Comparison of ENCODE assay signal across 8 cellular contexts in the genomic region with DNA sequence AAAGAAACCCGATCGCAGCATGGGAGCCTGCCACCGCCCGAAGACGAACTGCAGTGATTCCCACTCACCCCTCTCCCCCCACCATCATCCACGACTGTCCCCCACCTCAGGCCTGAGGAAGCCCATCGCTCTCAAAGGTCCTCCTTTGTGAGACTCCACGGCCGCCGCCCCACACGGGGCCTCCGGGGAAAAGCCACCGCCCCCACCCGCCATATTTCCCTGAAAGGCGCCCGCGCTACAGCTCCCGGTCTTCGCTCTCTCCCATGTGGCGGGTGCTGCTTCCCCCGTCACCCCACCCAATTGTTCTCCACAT. TPM values are rescaled to one million over a fixed set of nuclear protein-coding genes. Genes with fewer than 3 reads are reported as not detected.
DNase-seq lines count a peak whose midpoint lies in the region; ATAC-seq and TF ChIP-seq lines count a peak whose summit lies in the region.

No MANE protein-coding gene starts in this region.

- H3K27ac ChIP-seq in VCaP, result peak overlapping the region; percentile 97
- peak overlapping the region; percentile 99 for H3K27ac ChIP-seq in fibroblast of lung (ENCODE audit: insufficient read depth, low read length)

- no peaks in the 10 kb centered on the region for H3K36me3 ChIP-seq in fibroblast of lung (ENCODE audit: control insufficient read depth, insufficient read depth, low read length)

- no peak for TF ChIP-seq CTCF in VCaP (conservative IDR thresholded peaks at IDR 0.05)
- TF ChIP-seq CTCF in fibroblast of lung (conservative IDR thresholded peaks at IDR 0.05 in 1 of 2, IDR thresholded peaks at IDR 0.05 in 1 of 2; ENCODE audit: low read depth in 1 of 2, low read length in 2 of 2), result no peak
- no peak for TF ChIP-seq CTCF in omental fat pad (IDR thresholded peaks at IDR 0.05)

- H3K4me3 ChIP-seq in GM08714 (ENCODE audit: low read length) (peak overlapping the region; percentile 96), fibroblast of lung (replicated peaks in 1 of 4; ENCODE audit: control extremely low read depth in 1 of 4, insufficient read depth in 1 of 4, low read depth in 3 of 4, low read length in 4 of 4) (peak overlapping the region; percentile 60 to 99 (median 90))

- peak overlapping the region; percentile 100 for H3K9ac ChIP-seq in fibroblast of lung (ENCODE audit: insufficient read depth, low read length)

- no peak overlapping the region for H2AFZ ChIP-seq in fibroblast of lung (ENCODE audit: low read length)

- peaks cover 57% of the 10 kb centered on the region for H3K79me2 ChIP-seq in fibroblast of lung (ENCODE audit: control insufficient read depth, insufficient read depth, low read length)

- no peaks in the 10 kb centered on the region for H3K4me1 ChIP-seq in fibroblast of lung (ENCODE audit: control insufficient read depth, extremely low read depth, insufficient read depth, low read length)

- DNase-seq in fibroblast of lung (ENCODE audit: low read depth in 2 of 2) (no peak), omental fat pad (ENCODE audit: low spot score) (no peak), cerebellar nuclear complex (lab: John Stamatoyannopoulos, UW) (no peak)

- no peaks in the 10 kb centered on the region for H3K9me3 ChIP-seq in fibroblast of lung (ENCODE audit: control insufficient read depth, insufficient read depth, low read depth, low read length)

- peaks cover 9% of the 10 kb centered on the region for H4K20me1 ChIP-seq in fibroblast of lung (ENCODE audit: control insufficient read depth, extremely low read depth, insufficient read depth, low read length)

- no peak overlapping the region for H3K4me2 ChIP-seq in fibroblast of lung (ENCODE audit: extremely low read depth, insufficient read depth, low read length)

- no peaks in the 10 kb centered on the region for H3K27me3 ChIP-seq in fibroblast of lung (ENCODE audit: control insufficient read depth, insufficient read depth, low read length)

- ATAC-seq in HG02678 (IDR thresholded peaks at IDR 0.05; ENCODE audit: unreplicated experiment) (peak; percentile 7), omental fat pad (ENCODE audit: low FRiP score) (peak; percentile 6), HG03520 (IDR thresholded peaks at IDR 0.05; ENCODE audit: unreplicated experiment) (no peak), HG03095 (IDR thresholded peaks at IDR 0.05; ENCODE audit: unreplicated experiment) (no peak)

RNA-seq across cellular contexts. Expression of gene YWHAE, which starts 0.7 kb away (rescaled TPM):
- total RNA-seq in fibroblast of lung (307 and 364 TPM in 2 replicates), omental fat pad (100 to 1,000 TPM; 489 to 684 (median 635) TPM)
- 1,742 and 2,155 TPM in 2 replicates for polyA plus RNA-seq in fibroblast of lung
- 1,148 and 1,177 TPM in 2 replicates for polyA plus RNA-seq in fibroblast of lung (2012)
- 123 and 135 TPM in 2 replicates for polyA minus RNA-seq in fibroblast of lung (ENCODE audit: low replicate concordance)

RNA-seq across cellular contexts. Expression of gene CRK, which starts 56.7 kb away (rescaled TPM):
- total RNA-seq in fibroblast of lung (105 and 120 TPM in 2 replicates), omental fat pad (100 to 1,000 TPM in 2 of 4 donors, 10 to 100 TPM in 2; 84.5 to 104 (median 95.7) TPM)
- polyA plus RNA-seq in fibroblast of lung, result 119 and 138 TPM in 2 replicates
- polyA plus RNA-seq in fibroblast of lung (2012), result 58.3 and 63.7 TPM in 2 replicates
- polyA minus RNA-seq in fibroblast of lung (ENCODE audit: low replicate concordance), result 34.5 and 37.5 TPM in 2 replicates

Comparison
In these comparisons a context has a peak if more than half of its experiments do, and no peak if none do; other contexts are left out.
1. ATAC-seq: peak in HG02678 (single experiment) and omental fat pad (single experiment); none in HG03520 (single experiment) and HG03095 (single experiment).